9 cellular contexts compared by ENCODE assay signal in the genomic region with DNA sequence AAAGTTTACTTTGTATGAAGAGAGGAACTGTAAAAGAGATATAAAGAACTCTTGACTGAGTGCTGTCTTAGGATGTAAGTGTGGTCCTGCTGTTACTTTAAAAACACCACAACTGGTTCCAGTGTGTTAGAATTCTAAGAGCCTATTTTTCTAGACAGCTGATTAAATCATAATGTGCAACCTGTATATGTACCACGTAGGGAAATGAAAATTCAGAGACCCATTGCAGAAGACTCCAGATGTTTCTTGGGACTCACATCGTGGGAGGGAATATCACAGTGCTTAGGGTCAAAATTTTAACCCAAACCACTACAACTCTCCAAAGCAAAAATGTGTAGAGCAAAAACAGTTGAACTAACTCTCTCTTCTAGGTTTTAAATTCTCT.
A peak's percentile ranks its signal among the peaks of the same experiment; 100 is the strongest.
DNase-seq lines count a peak whose midpoint lies in the region; ATAC-seq, FAIRE-seq and TF ChIP-seq lines count a peak whose summit lies in the region.
"Had no signal": no experiment of that assay in that cellular context is flagged by ENCODE, and none has a peak within 500 bp of the region (broad histone marks: within the 10 kb centered on the region; RNA-seq: fewer than 3 reads in every experiment).

No MANE protein-coding gene starts in this region.

- intact Hi-C loops in adrenal gland (cut with DNase I) = no loop called here

- H3K27me3 ChIP-seq in adrenal gland (no peaks in the 10 kb centered on the region), mucosa of rectum (ENCODE audit: control insufficient read depth in 2 of 2, insufficient read depth in 2 of 2, low read length in 2 of 2) (no peaks in the 10 kb centered on the region)

- H3K27ac ChIP-seq in adrenal gland (peak overlapping the region in 3 of 5 donors; percentile 53 to 68 (median 54)), mucosa of rectum (ENCODE audit: low read depth in 2 of 2, low read length in 2 of 2) (peak overlapping the region; percentile 38 to 72)

- TF ChIP-seq POLR2A in H54 (IDR thresholded peaks at IDR 0.05; ENCODE audit: low read depth, low read length) = no peak
- no peak for TF ChIP-seq POLR2A in adrenal gland (IDR thresholded peaks at IDR 0.05)
- TF ChIP-seq POLR2A in GM12892 (IDR thresholded peaks at IDR 0.05; ENCODE audit: low read depth, low read length) = no peak

- H3K9ac ChIP-seq in mucosa of rectum (ENCODE audit: low read depth in 1 of 2, low read length in 2 of 2) = peak overlapping the region in 1 of 2 donors; percentile 7

- H3K4me1 ChIP-seq in adrenal gland (replicated peaks in 1 of 2) = peaks cover 0 to 18% of the 10 kb centered on the region in 2 donors
- H3K4me1 ChIP-seq in mucosa of rectum (ENCODE audit: control insufficient read depth in 2 of 2, insufficient read depth in 2 of 2, low read length in 2 of 2) = peaks cover 0 to 5% of the 10 kb centered on the region in 2 donors

- no peaks in the 10 kb centered on the region for H3K36me3 ChIP-seq in adrenal gland (replicated peaks in 1 of 2)
- H3K36me3 ChIP-seq in mucosa of rectum (ENCODE audit: control insufficient read depth in 2 of 2, insufficient read depth in 2 of 2, low read length in 2 of 2) = no peaks in the 10 kb centered on the region

- WGBS in adrenal gland, 4 donors = 10 to 20% (median 15%) methylated on average over 2 of the region's 2 CpGs

- FAIRE-seq in H54 (lab: Jason Lieb, UNC) (peak; percentile 11), GM12892 (lab: Jason Lieb, UNC) (no peak)

- DNase-seq in AG10803 (ENCODE audit: low read depth) (peak; percentile 44), H54 (ENCODE audit: insufficient read length, low spot score) (no peak), adrenal gland (no peak), GM12892 (ENCODE audit: insufficient read length) (no peak)
- DNase-seq in stimulated activated CD4-positive, alpha-beta T cell treated with anti-CD3 and anti-CD28 coated beads, Interleukin-2, amount 100 ng/mL, for 24 hours = no peak
- DNase-seq: NCI-H524 treated with DMSO at 0.1 percent for 48 hours had no signal

- TF ChIP-seq CTCF in AG10803 (conservative IDR thresholded peaks at IDR 0.05; ENCODE audit: low read length) = no peak
- no peak for TF ChIP-seq CTCF in adrenal gland (IDR thresholded peaks at IDR 0.05)

- peak overlapping the region; percentile 9 for H3K4me3 ChIP-seq in AG10803 (ENCODE audit: low read length)
- H3K4me3 ChIP-seq in adrenal gland = no peak overlapping the region
- H3K4me3 ChIP-seq in mucosa of rectum (ENCODE audit: low read length in 2 of 2) = peak overlapping the region in 1 of 2 donors; percentile 36

- no peak for ATAC-seq in GM21390 (IDR thresholded peaks at IDR 0.05; ENCODE audit: unreplicated experiment)
- no peak for ATAC-seq in HG03097 (IDR thresholded peaks at IDR 0.05; ENCODE audit: low FRiP score, unreplicated experiment)

- H3K9me3 ChIP-seq in adrenal gland (replicated peaks in 1 of 3) (no peaks in the 10 kb centered on the region), mucosa of rectum (ENCODE audit: control insufficient read depth in 2 of 2, low read length in 2 of 2) (no peaks in the 10 kb centered on the region)
